ENCODE assay signal across 1 cellular context in genomic region chr19:7970716-7971448, GRCh38.
A peak's percentile ranks its signal among the peaks of the same experiment; 100 is the strongest.
TF ChIP-seq lines count a peak whose summit lies in the region.

No MANE protein-coding gene starts in this region.

TF ChIP-seq in IMR-90, 13 proteins besides CTCF, POLR2A, EP300 and RAD21:
- TF ChIP-seq MXI1 (IDR thresholded peaks at IDR 0.05; ENCODE audit: borderline replicate concordance, low read depth, low read length): no peak
- peak; percentile 70 for TF ChIP-seq SMC3 (IDR thresholded peaks at IDR 0.05; ENCODE audit: low read depth, low read length)
